Comparison of ENCODE assay signal across 1 cellular context in genomic region chr20:11794525-11794924, GRCh38.
TF ChIP-seq lines count a peak whose summit lies in the region.

No MANE protein-coding gene starts in this region.

TF ChIP-seq in Ishikawa, 13 proteins besides CTCF, POLR2A, EP300 and RAD21:
- TF ChIP-seq USF1 (IDR thresholded peaks at IDR 0.05) (no peak), CEBPB (IDR thresholded peaks at IDR 0.05) (peak; percentile 61; the same call in 1 of the 2 replicates)
